In the genomic region with DNA sequence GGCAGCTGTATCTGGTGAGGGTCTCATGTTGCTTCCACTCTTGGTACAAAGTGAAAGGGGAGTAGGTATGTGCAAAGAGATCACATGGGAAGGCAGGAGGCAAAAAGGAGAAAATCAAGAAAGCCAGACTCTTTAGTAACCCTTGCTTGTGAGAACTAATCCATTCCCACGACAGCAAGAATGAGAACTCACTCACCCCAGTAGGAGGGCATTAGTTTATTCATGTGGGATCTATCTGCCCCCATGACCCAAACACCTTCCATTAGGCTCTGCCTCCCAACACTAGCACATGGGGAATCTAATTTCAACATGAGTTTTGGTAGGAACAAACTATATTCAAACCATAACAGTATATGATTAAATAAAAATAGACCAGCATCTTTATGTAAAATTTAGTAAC, we compare ENCODE assay signal across 38 cellular contexts.
"Had no signal": no experiment of that assay in that cellular context is flagged by ENCODE, and none has a peak within 500 bp of the region (broad histone marks: within the 10 kb centered on the region; RNA-seq: fewer than 3 reads in every experiment).

No MANE protein-coding gene starts in this region.

- H3K4me1 Mint-ChIP-seq: activated CD4-positive, alpha-beta T cell treated with anti-CD3 and anti-CD28 coated beads, Interleukin-2, amount 10 ng/mL, durations not matched to agents 7 days and 5 days; activated T-helper 17 cell treated with anti-CD3 and anti-CD28 coated beads, Interleukin-2, amount 50 U/mL, for 72 hours; naive B cell; stimulated activated memory B cell treated with anti-CD40 and anti-IgM and Interleukin-4, amounts not matched to agents 10 μg/mL and 1 μg/mL and 100 μg/mL, for 72 hours; stimulated activated naive CD8-positive, alpha-beta T cell treated with anti-CD3 and anti-CD28 coated beads, Interleukin-15, amount 100 ng/mL, for 72 hours had no signal

- ATAC-seq: activated CD4-positive, CD25-positive, alpha-beta regulatory T cell treated with anti-CD3 and anti-CD28 coated beads, Interleukin-2, amount 50 U/mL, for 24 hours; activated T-helper 17 cell treated with anti-CD3 and anti-CD28 coated beads, Interleukin-2, amount 50 U/mL, for 72 hours; body of pancreas; effector memory CD8-positive, alpha-beta T cell; left cardiac atrium; left ventricle myocardium superior; pancreas; psoas muscle; stimulated activated memory B cell treated with anti-CD40 and anti-IgM and Interleukin-4, amounts not matched to agents 10 μg/mL and 1 μg/mL and 100 μg/mL, for 72 hours; stimulated activated naive CD8-positive, alpha-beta T cell treated with anti-CD3 and anti-CD28 coated beads, Interleukin-15, amount 100 ng/mL, for 72 hours; upper lobe of right lung had no signal

- H3K27me3 Mint-ChIP-seq: activated CD4-positive, alpha-beta memory T cell treated with anti-CD3 and anti-CD28 coated beads, Interleukin-2, amount 10 ng/mL, durations not matched to agents 7 days and 5 days; activated CD4-positive, alpha-beta T cell treated with anti-CD3 and anti-CD28 coated beads, Interleukin-2, amount 10 ng/mL, durations not matched to agents 7 days and 5 days; activated T-cell treated with anti-CD3 and anti-CD28 coated beads, Interleukin-2, amount 50 U/mL, for 24 hours; activated T-helper 17 cell treated with anti-CD3 and anti-CD28 coated beads, Interleukin-2, amount 50 U/mL, for 72 hours; effector memory CD8-positive, alpha-beta T cell; naive B cell; stimulated activated memory B cell treated with anti-CD40 and anti-IgM and Interleukin-4, amounts not matched to agents 10 μg/mL and 1 μg/mL and 100 μg/mL, for 72 hours; stimulated activated naive CD8-positive, alpha-beta T cell treated with anti-CD3 and anti-CD28 coated beads, Interleukin-15, amount 100 ng/mL, for 72 hours had no signal

- H3K4me1 ChIP-seq: body of pancreas, pancreas, psoas muscle, upper lobe of right lung had no signal

- H3K27ac ChIP-seq: body of pancreas, cardiac muscle cell, esophagus muscularis mucosa, hepatocyte, pancreas, psoas muscle, thyroid gland, upper lobe of right lung, VCaP had no signal

- H3K4me2 ChIP-seq: hepatocyte, smooth muscle cell had no signal

- H3K27me3 ChIP-seq: body of pancreas, cardiac muscle cell, esophagus muscularis mucosa, hepatocyte, pancreas, thyroid gland, upper lobe of right lung had no signal

- DNase-seq: activated CD4-positive, alpha-beta memory T cell treated with anti-CD3 and anti-CD28 coated beads, Interleukin-2, amount 10 ng/mL, durations not matched to agents 7 days and 5 days; activated CD4-positive, alpha-beta T cell treated with anti-CD3 and anti-CD28 coated beads, Interleukin-2, amount 10 ng/mL, durations not matched to agents 7 days and 5 days; activated CD8-positive, alpha-beta memory T cell treated with anti-CD3 and anti-CD28 coated beads, Interleukin-2, amount 50 U/mL, for 48 hours; activated gamma-delta T cell treated with Interleukin-2 at 50 U/mL for 16 hours; activated naive CD4-positive, alpha-beta T cell treated with anti-CD3 and anti-CD28 coated beads, Interleukin-2, amount 50 U/mL, for 16 hours; activated T-cell treated with anti-CD3 and anti-CD28 coated beads, Interleukin-2, amount 50 U/mL, for 24 hours; anterior cingulate cortex; body of pancreas; cortex of kidney; effector memory CD8-positive, alpha-beta T cell; glutamatergic neuron; left cardiac atrium; left ventricle myocardium superior; naive B cell; nucleus accumbens; pancreas; psoas muscle; stimulated activated CD4-positive, alpha-beta T cell treated with anti-CD3 and anti-CD28 coated beads, Interleukin-1b, Interleukin-23, amount 100 ng/mL, for 48 hours; stimulated activated CD4-positive, alpha-beta T cell treated with anti-CD3 and anti-CD28 coated beads, Interleukin-4, amount 100 ng/mL, for 4 hours; stimulated activated CD8-positive, alpha-beta memory T cell treated with anti-CD3 and anti-CD28 coated beads, Interleukin-4, amount 100 ng/mL, for 48 hours; stimulated activated naive CD8-positive, alpha-beta T cell treated with anti-CD3 and anti-CD28 coated beads, Interleukin-15, amount 100 ng/mL, for 72 hours; substantia nigra; SW 1271; T-helper 9 cell; upper lobe of right lung had no signal

- FAIRE-seq: frontal cortex, keratinocyte, pancreas, TTC549 had no signal

- H3K27ac Mint-ChIP-seq: activated CD4-positive, alpha-beta memory T cell treated with anti-CD3 and anti-CD28 coated beads, Interleukin-2, amount 10 ng/mL, durations not matched to agents 7 days and 5 days; activated CD4-positive, alpha-beta T cell treated with anti-CD3 and anti-CD28 coated beads, Interleukin-2, amount 10 ng/mL, durations not matched to agents 7 days and 5 days; activated T-cell treated with anti-CD3 and anti-CD28 coated beads, Interleukin-2, amount 50 U/mL, for 24 hours; activated T-helper 17 cell treated with anti-CD3 and anti-CD28 coated beads, Interleukin-2, amount 50 U/mL, for 72 hours; effector memory CD8-positive, alpha-beta T cell; stimulated activated memory B cell treated with anti-CD40 and anti-IgM and Interleukin-4, amounts not matched to agents 10 μg/mL and 1 μg/mL and 100 μg/mL, for 72 hours; stimulated activated naive CD8-positive, alpha-beta T cell treated with anti-CD3 and anti-CD28 coated beads, Interleukin-15, amount 100 ng/mL, for 72 hours; T-helper 1 cell treated with Interleukin-12 subunit alpha and Interleukin-12 subunit beta and Interleukin-4 antibody, amounts not matched to agents 30 μg/mL and 1 μg/mL, for 36 hours had no signal

- H3K79me2 ChIP-seq: hepatocyte had no signal

- H3K36me3 ChIP-seq: cardiac muscle cell had no signal

- H3K9me3 ChIP-seq: body of pancreas, pancreas, thyroid gland, upper lobe of right lung had no signal

- H2AFZ ChIP-seq: hepatocyte had no signal

- H3K4me3 Mint-ChIP-seq: activated CD4-positive, alpha-beta memory T cell treated with anti-CD3 and anti-CD28 coated beads, Interleukin-2, amount 10 ng/mL, durations not matched to agents 7 days and 5 days; activated CD4-positive, alpha-beta T cell treated with anti-CD3 and anti-CD28 coated beads, Interleukin-2, amount 10 ng/mL, durations not matched to agents 7 days and 5 days; activated T-cell treated with anti-CD3 and anti-CD28 coated beads, Interleukin-2, amount 50 U/mL, for 24 hours; activated T-helper 17 cell treated with anti-CD3 and anti-CD28 coated beads, Interleukin-2, amount 50 U/mL, for 72 hours; effector memory CD8-positive, alpha-beta T cell; naive B cell; stimulated activated memory B cell treated with anti-CD40 and anti-IgM and Interleukin-4, amounts not matched to agents 10 μg/mL and 1 μg/mL and 100 μg/mL, for 72 hours; stimulated activated naive CD8-positive, alpha-beta T cell treated with anti-CD3 and anti-CD28 coated beads, Interleukin-15, amount 100 ng/mL, for 72 hours; T-helper 1 cell treated with Interleukin-12 subunit alpha and Interleukin-12 subunit beta and Interleukin-4 antibody, amounts not matched to agents 30 μg/mL and 1 μg/mL, for 36 hours had no signal

- H3K4me3 ChIP-seq: body of pancreas, cardiac muscle cell, esophagus muscularis mucosa, hepatocyte, pancreas, psoas muscle, smooth muscle cell, thyroid gland, upper lobe of right lung had no signal
